ENCODE assay signal across 1 cellular context in the genomic region with DNA sequence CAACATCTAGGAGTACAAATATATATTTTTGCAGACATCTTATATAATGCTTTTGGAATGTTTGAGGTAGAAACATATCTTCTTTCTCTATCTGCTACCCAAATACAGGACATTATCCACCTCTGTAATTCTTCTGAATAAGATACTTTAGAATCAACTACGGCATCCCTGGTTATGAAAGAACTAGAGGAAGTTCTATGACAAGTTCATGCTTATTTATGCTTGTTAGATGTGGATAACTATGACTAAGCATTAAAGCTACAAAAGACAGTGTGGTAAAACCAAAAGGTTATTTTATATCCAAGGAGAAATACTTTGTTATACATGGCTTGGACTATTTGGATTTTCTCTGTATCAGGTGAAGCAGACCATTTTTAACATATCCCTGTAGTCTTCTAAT.
TF ChIP-seq lines count a peak whose summit lies in the region.

No MANE protein-coding gene starts in this region.

TF ChIP-seq in K562, 482 proteins besides CTCF, POLR2A, EP300 and RAD21 (continued from another document):
- TF ChIP-seq, protein P1, sequence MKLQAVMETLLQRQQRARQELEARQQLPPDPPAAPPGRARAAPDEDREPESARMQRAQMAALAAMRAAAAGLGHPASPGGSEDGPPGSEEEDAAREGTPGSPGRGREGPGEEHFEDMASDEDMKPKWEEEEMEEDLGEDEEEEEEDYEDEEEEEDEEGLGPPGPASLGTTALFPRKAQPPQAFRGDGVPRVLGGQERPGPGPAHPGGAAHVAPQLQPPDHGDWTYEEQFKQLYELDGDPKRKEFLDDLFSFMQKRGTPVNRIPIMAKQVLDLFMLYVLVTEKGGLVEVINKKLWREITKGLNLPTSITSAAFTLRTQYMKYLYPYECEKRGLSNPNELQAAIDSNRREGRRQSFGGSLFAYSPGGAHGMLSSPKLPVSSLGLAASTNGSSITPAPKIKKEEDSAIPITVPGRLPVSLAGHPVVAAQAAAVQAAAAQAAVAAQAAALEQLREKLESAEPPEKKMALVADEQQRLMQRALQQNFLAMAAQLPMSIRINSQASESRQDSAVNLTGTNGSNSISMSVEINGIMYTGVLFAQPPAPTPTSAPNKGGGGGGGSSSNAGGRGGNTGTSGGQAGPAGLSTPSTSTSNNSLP (IDR thresholded peaks at IDR 0.05; ENCODE audit: borderline replicate concordance, low read depth, low read length): no peak
- TF ChIP-seq RFX5 (IDR thresholded peaks at IDR 0.05; ENCODE audit: low read depth, low read length): no peak
- no peak for TF ChIP-seq CCNT2 (IDR thresholded peaks at IDR 0.05; ENCODE audit: borderline replicate concordance, extremely low read depth, insufficient read length, low read depth, low read length)
- TF ChIP-seq, protein P2, sequence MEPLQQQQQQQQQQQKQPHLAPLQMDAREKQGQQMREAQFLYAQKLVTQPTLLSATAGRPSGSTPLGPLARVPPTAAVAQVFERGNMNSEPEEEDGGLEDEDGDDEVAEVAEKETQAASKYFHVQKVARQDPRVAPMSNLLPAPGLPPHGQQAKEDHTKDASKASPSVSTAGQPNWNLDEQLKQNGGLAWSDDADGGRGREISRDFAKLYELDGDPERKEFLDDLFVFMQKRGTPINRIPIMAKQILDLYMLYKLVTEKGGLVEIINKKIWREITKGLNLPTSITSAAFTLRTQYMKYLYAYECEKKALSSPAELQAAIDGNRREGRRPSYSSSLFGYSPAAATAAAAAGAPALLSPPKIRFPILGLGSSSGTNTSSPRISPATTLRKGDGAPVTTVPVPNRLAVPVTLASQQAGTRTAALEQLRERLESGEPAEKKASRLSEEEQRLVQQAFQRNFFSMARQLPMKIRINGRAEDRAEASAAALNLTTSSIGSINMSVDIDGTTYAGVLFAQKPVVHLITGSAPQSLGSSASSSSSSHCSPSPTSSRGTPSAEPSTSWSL (CRISPR knock-in tag; IDR thresholded peaks at IDR 0.05; ENCODE audit: borderline replicate concordance): no peak
- TF ChIP-seq NFE2L1 (tag; IDR thresholded peaks at IDR 0.05; ENCODE audit: borderline replicate concordance, low read depth): peak; percentile 56; the same call in 1 of the 2 replicates
- peak; percentile 29; the same call in 1 of the 2 replicates for TF ChIP-seq C11orf30 (IDR thresholded peaks at IDR 0.05; ENCODE audit: low read depth)
- no peak for TF ChIP-seq ZNF324 (CRISPR knock-in tag; IDR thresholded peaks at IDR 0.05)
- TF ChIP-seq TARDBP (IDR thresholded peaks at IDR 0.05): no peak
- TF ChIP-seq ZNF316 (IDR thresholded peaks at IDR 0.05): peak; percentile 36; the same call in 1 of the 2 replicates
- peak; percentile 67 for TF ChIP-seq NFE2 (IDR thresholded peaks at IDR 0.05; ENCODE audit: low read depth)
- no peak for TF ChIP-seq KLF10 (CRISPR knock-in tag; IDR thresholded peaks at IDR 0.05)
- peak; percentile 55 for TF ChIP-seq MEIS2 (IDR thresholded peaks at IDR 0.05; ENCODE audit: partially characterized antibody)
- TF ChIP-seq ZNF696 (CRISPR knock-in tag; conservative IDR thresholded peaks at IDR 0.05): no peak
